Comparison of ENCODE assay signal across 30 cellular contexts in the genomic region with DNA sequence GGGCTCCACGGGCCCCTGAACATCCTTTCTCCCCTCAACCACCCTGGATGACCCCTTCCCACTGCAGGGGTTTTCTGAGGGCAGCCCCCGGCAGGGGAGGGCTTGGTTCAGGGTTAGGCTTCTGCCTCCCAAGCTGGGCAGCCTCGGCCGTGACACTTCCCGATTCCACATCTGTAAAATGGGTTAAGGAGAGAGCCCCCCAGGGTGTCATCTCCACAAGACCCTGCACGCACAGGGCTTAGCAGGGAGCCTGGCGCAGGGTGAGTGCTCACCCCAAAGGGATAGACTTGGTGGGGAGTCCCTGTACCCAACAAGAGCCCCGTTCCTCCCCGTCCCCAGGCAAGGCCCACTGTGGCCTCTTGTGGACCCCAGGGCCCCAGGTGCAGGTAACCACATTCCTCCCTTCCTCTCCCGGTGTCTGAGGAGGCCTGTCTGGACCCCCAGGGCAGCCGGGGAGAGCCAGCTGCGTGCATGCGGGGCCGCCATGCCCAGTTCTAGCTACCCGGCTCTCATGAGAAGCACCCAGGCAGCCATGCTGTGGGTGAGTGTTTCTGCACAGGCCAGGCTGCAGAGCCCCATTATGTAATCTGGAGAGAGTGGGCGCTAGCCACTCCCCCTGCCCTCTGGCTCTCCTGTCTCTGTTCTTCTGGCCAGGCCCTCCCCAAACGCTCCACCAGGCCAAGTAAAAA. TPM values are rescaled to one million over a fixed set of nuclear protein-coding genes. Genes with fewer than 3 reads are reported as not detected.
A peak's percentile ranks its signal among the peaks of the same experiment; 100 is the strongest.
DNase-seq lines count a peak whose midpoint lies in the region; ATAC-seq, FAIRE-seq and TF ChIP-seq lines count a peak whose summit lies in the region.
"Had no signal": no experiment of that assay in that cellular context is flagged by ENCODE, and none has a peak within 500 bp of the region (broad histone marks: within the 10 kb centered on the region; RNA-seq: fewer than 3 reads in every experiment).

No MANE protein-coding gene starts in this region.

- TF ChIP-seq POLR2A in K562 (conservative IDR thresholded peaks at IDR 0.05) (no peak), tibial nerve (IDR thresholded peaks at IDR 0.05) (peak in 1 of 2 donors; percentile 16), thyroid gland (IDR thresholded peaks at IDR 0.05) (no peak)

- BruUV-seq in K562 (replicated peaks; lab: Mats Ljungman, UMichigan) = no TSS peak

- no peak for TF ChIP-seq CTCF in K562 (IDR thresholded peaks at IDR 0.05 in 2 of 3, conservative IDR thresholded peaks at IDR 0.05 in 1 of 3; ENCODE audit: insufficient read depth in 2 of 3, low read depth in 1 of 3, low read length in 3 of 3)
- TF ChIP-seq CTCF in tibial nerve (IDR thresholded peaks at IDR 0.05) = no peak
- no peak for TF ChIP-seq CTCF in thyroid gland (IDR thresholded peaks at IDR 0.05)
- no peak for TF ChIP-seq CTCF in activated CD8-positive, alpha-beta T cell treated with anti-CD3 and anti-CD28 coated beads for 36 hours (IDR thresholded peaks at IDR 0.05)

- DNase-seq in NCI-H2227 (lab: John Stamatoyannopoulos, UW; ENCODE audit: unreplicated experiment) = peak; percentile 33
- no peak for DNase-seq in NCI-H2227 treated with DMSO at 0.1 percent for 48 hours (lab: John Stamatoyannopoulos, UW)
- DNase-seq in K562 (ENCODE audit: extremely low read depth in 1 of 4, low spot score in 3 of 4) = no peak
- DNase-seq in left lobe of liver (ENCODE audit: low spot score) = no peak
- no peak for DNase-seq in tibial nerve (ENCODE audit: low spot score in 2 of 2)
- no peak for DNase-seq in LoVo (ENCODE audit: low spot score)
- DNase-seq in thyroid gland = no peak
- no peak for DNase-seq in activated CD8-positive, alpha-beta T cell treated with anti-CD3 and anti-CD28 coated beads for 36 hours
- DNase-seq: activated CD8-positive, alpha-beta T cell treated with anti-CD3 and anti-CD28 coated beads, Interleukin-2, amount 10 ng/mL, durations not matched to agents 7 days and 5 days; activated naive CD4-positive, alpha-beta T cell treated with Interleukin-2 at 50 U/mL for 16 hours; activated T-cell treated with anti-CD3 and anti-CD28 coated beads, Interleukin-2, amount 50 U/mL, for 24 hours; DND-41; Kasumi-1; naive B cell; NCI-H146; NCI-H2171 treated with DMSO at 0.1 percent for 48 hours; PC-3; stimulated activated CD4-positive, alpha-beta T cell treated with anti-CD3 and anti-CD28 coated beads, Interleukin-2, amount 100 ng/mL, for 48 hours had no signal

- H3K4me1 ChIP-seq in K562 (replicated peaks in 1 of 2; ENCODE audit: control insufficient read depth in 2 of 2, insufficient read depth in 2 of 2, low read length in 2 of 2) (peaks cover 0 to 52% of the 10 kb centered on the region in 2 experiments; a peak in 2 of 5 replicates), tibial nerve (peaks cover 0 to 65% (median 13%) of the 10 kb centered on the region in 4 donors), thyroid gland (no peaks in the 10 kb centered on the region)
- H3K4me1 ChIP-seq: parathyroid adenoma, SJSA1 had no signal

- no peaks in the 10 kb centered on the region for H3K79me2 ChIP-seq in K562 (ENCODE audit: control insufficient read depth, insufficient read depth, low read length)
- H3K79me2 ChIP-seq: parathyroid adenoma had no signal

- H3K36me3 ChIP-seq in K562 (ENCODE audit: control insufficient read depth, insufficient read depth, low read length) = no peaks in the 10 kb centered on the region
- H3K36me3 ChIP-seq in tibial nerve = no peaks in the 10 kb centered on the region
- no peaks in the 10 kb centered on the region for H3K36me3 ChIP-seq in thyroid gland
- H3K36me3 ChIP-seq: ascending aorta, SJSA1 had no signal

- no peaks in the 10 kb centered on the region for H3K4me1 Mint-ChIP-seq in activated CD8-positive, alpha-beta T cell treated with anti-CD3 and anti-CD28 coated beads for 36 hours (ENCODE audit: low read depth)
- H3K4me1 Mint-ChIP-seq: WTC11 had no signal

- no peak overlapping the region for H3K4me3 ChIP-seq in K562
- H3K4me3 ChIP-seq in tibial nerve = no peak overlapping the region
- H3K4me3 ChIP-seq in thyroid gland (replicated peaks in 1 of 3) = no peak overlapping the region
- H3K4me3 ChIP-seq: ascending aorta, SJSA1, skin epidermis had no signal

- H3K9me3 ChIP-seq in K562 (replicated peaks; ENCODE audit: control insufficient read depth, insufficient read depth, low read depth, low read length) = no peaks in the 10 kb centered on the region
- no peaks in the 10 kb centered on the region for H3K9me3 ChIP-seq in tibial nerve
- no peaks in the 10 kb centered on the region for H3K9me3 ChIP-seq in thyroid gland
- H3K9me3 ChIP-seq: ascending aorta, SJSA1 had no signal

- H3K27ac ChIP-seq in K562 (ENCODE audit: extremely low read depth, low read depth, low read length) (no peak overlapping the region), tibial nerve (peak overlapping the region in 3 of 4 donors; percentile 1 to 92 (median 89)), thyroid gland (no peak overlapping the region)
- H3K27ac ChIP-seq: ascending aorta, parathyroid adenoma, SJSA1, skin epidermis had no signal

- H3K9ac ChIP-seq in K562 (ENCODE audit: insufficient read depth in 1 of 2, low read depth in 2 of 2, low read length in 2 of 2) = peak overlapping the region in 1 of 2 experiments; percentile 23; a peak in 2 of 4 replicates
- H3K9ac ChIP-seq: parathyroid adenoma had no signal

- H3K9me3 Mint-ChIP-seq in activated CD8-positive, alpha-beta T cell treated with anti-CD3 and anti-CD28 coated beads for 36 hours = no peaks in the 10 kb centered on the region
- H3K9me3 Mint-ChIP-seq: activated T-cell treated with anti-CD3 and anti-CD28 coated beads, Interleukin-2, amount 50 U/mL, for 24 hours; CD14-positive monocyte; naive B cell; WTC11 had no signal

- WGBS in K562 (ENCODE audit: insufficient coverage, low coverage, missing lambda C conversion rate) = 10% methylated on average over 17 of the region's 17 CpGs
- 58 to 66% methylated on average over 13 to 16 of the region's 17 CpGs for WGBS in tibial nerve, 2 donors
- WGBS in thyroid gland, 2 donors = 74 to 91% methylated on average over 4 to 14 of the region's 17 CpGs

- CTCF ChIA-PET in K562 (lab: Yijun Ruan, JAX; ENCODE audit: low intra/inter-chr PET ratio) = no interaction called here
- CTCF ChIA-PET in activated CD8-positive, alpha-beta T cell treated with anti-CD3 and anti-CD28 coated beads for 36 hours (lab: Charles Lee) = interaction anchor here (1.3 kb wide), 1 partner anchor 45 kb away, joined by 4 read pairs; a partner anchor contains a TSS

- H3K36me3 Mint-ChIP-seq in activated CD8-positive, alpha-beta T cell treated with anti-CD3 and anti-CD28 coated beads for 36 hours (ENCODE audit: low read depth) = no peaks in the 10 kb centered on the region
- H3K36me3 Mint-ChIP-seq: CD14-positive monocyte, naive B cell, WTC11 had no signal

- H2AFZ ChIP-seq in K562 (ENCODE audit: low read depth, low read length) = no peak overlapping the region
- H2AFZ ChIP-seq: parathyroid adenoma had no signal

- no peak overlapping the region for H3K4me2 ChIP-seq in K562 (ENCODE audit: insufficient read depth, low read length)

- in situ Hi-C loops in K562 (cut with MboI) = no loop called here

- no peaks in the 10 kb centered on the region for H3K9me1 ChIP-seq in K562 (ENCODE audit: control insufficient read depth, insufficient read depth, low read length)

- H3K27ac Mint-ChIP-seq in activated CD8-positive, alpha-beta T cell treated with anti-CD3 and anti-CD28 coated beads for 36 hours = no peak overlapping the region
- H3K27ac Mint-ChIP-seq: activated CD8-positive, alpha-beta T cell treated with anti-CD3 and anti-CD28 coated beads, Interleukin-2, amount 10 ng/mL, durations not matched to agents 7 days and 5 days; activated T-cell treated with anti-CD3 and anti-CD28 coated beads, Interleukin-2, amount 50 U/mL, for 24 hours; CD14-positive monocyte; naive B cell; WTC11 had no signal

- FAIRE-seq in K562 (lab: Jason Lieb, UNC) = no peak
- FAIRE-seq: A204.1, GM18507, urothelium cell line had no signal

- ATAC-seq in K562 (0 out of 3 replicates have a peak, but pooled peaks have one; percentile 6), left lobe of liver (peak; percentile 52)
- ATAC-seq in activated CD8-positive, alpha-beta T cell treated with anti-CD3 and anti-CD28 coated beads for 36 hours = no peak
- ATAC-seq: activated CD8-positive, alpha-beta T cell treated with anti-CD3 and anti-CD28 coated beads, Interleukin-2, amount 10 ng/mL, durations not matched to agents 7 days and 5 days; WTC11 had no signal

- H3K4me3 Mint-ChIP-seq in activated CD8-positive, alpha-beta T cell treated with anti-CD3 and anti-CD28 coated beads for 36 hours = no peak overlapping the region
- H3K4me3 Mint-ChIP-seq: activated CD8-positive, alpha-beta T cell treated with anti-CD3 and anti-CD28 coated beads, Interleukin-2, amount 10 ng/mL, durations not matched to agents 7 days and 5 days; activated T-cell treated with anti-CD3 and anti-CD28 coated beads, Interleukin-2, amount 50 U/mL, for 24 hours; CD14-positive monocyte; naive B cell; WTC11 had no signal

- intact Hi-C loops in K562 (cut with micrococcal nuclease) = no loop called here
- intact Hi-C loops in thyroid gland (cut with DNase I) = no loop called here
- intact Hi-C loops in activated CD8-positive, alpha-beta T cell treated with anti-CD3 and anti-CD28 coated beads for 36 hours (cut with micrococcal nuclease) = no loop called here

- TF ChIP-seq EP300 in K562 (IDR thresholded peaks at IDR 0.05; ENCODE audit: low read length) (no peak), tibial nerve (IDR thresholded peaks at IDR 0.05) (peak in 1 of 2 donors; percentile 50)

- POLR2A ChIA-PET in K562 (lab: Yijun Ruan, JAX) = interaction anchor here (1.0 to 1.1 kb wide), 4 partner anchors 12 to 16 kb away, joined by 3 to 4 read pairs (median 3); no protein-coding TSS in a partner anchor
- POLR2A ChIA-PET in activated CD8-positive, alpha-beta T cell treated with anti-CD3 and anti-CD28 coated beads for 36 hours (lab: Charles Lee) = no interaction called here

- H4K20me1 ChIP-seq in K562 (replicated peaks; ENCODE audit: control insufficient read depth, insufficient read depth, low read length) = peaks cover 27% of the 10 kb centered on the region; the same call in 1 of the 2 replicates

- no peaks in the 10 kb centered on the region for H3K27me3 Mint-ChIP-seq in activated CD8-positive, alpha-beta T cell treated with anti-CD3 and anti-CD28 coated beads for 36 hours

- TF ChIP-seq RAD21 in K562 (CRISPR knock-in tag; conservative IDR thresholded peaks at IDR 0.05 in 1 of 2, IDR thresholded peaks at IDR 0.05 in 1 of 2) = no peak

- H3K27me3 ChIP-seq in K562 (ENCODE audit: control insufficient read depth in 2 of 2, insufficient read depth in 2 of 2, low read length in 2 of 2) (peaks cover 54 to 91% of the 10 kb centered on the region in 2 experiments), tibial nerve (peaks cover 0 to 4% of the 10 kb centered on the region in 2 donors), thyroid gland (no peaks in the 10 kb centered on the region)
- H3K27me3 ChIP-seq: ascending aorta, SJSA1 had no signal

RNA-seq across cellular contexts. Expression of a gene that starts 18.3 kb away (rescaled TPM):
- 0.51 and 2.5 TPM in 2 replicates for total RNA-seq in K562 (2011; cell fraction: chromatin; rRNA removed; ENCODE audit: low replicate concordance)
- total RNA-seq in K562 (2011; cell fraction: nucleolus; rRNA removed) = 1.4 and 1.5 TPM in 2 replicates
- 0.88 and 0.99 TPM in 2 replicates for total RNA-seq in K562 (2011; cell fraction: nucleoplasm; rRNA removed)
- 0.05 and 0.20 TPM in 2 replicates for total RNA-seq in K562 (2014; rRNA removed)
- total RNA-seq in K562 (2014; rRNA removed; fragmentation: Illumina TruSeq; extraction: Trizol) = 0.04 TPM in 1 of 2 replicates, not detected in the other
- not detected in 2 replicates for total RNA-seq in K562 (2015; rRNA removed; fragmentation: Illumina TruSeq; extraction: Trizol)
- 0.29 TPM in 2 replicates for total RNA-seq in K562 (2021)
- 0.11 and 0.16 TPM in 2 replicates for polyA plus RNA-seq in K562 (2011; rRNA removed)
- 0.06 and 0.49 TPM in 2 replicates for polyA plus RNA-seq in K562 (2011; cell fraction: cytosol; rRNA removed)
- polyA plus RNA-seq in K562 (2011; cell fraction: nucleus; rRNA removed) = 0.94 and 1.8 TPM in 2 replicates
- polyA plus RNA-seq in K562 (2012) = 0.04 and 0.07 TPM in 2 replicates
- polyA plus RNA-seq in K562 (2014; fragmentation: Illumina TruSeq; extraction: Trizol) = 0.07 and 0.12 TPM in 2 replicates
- polyA plus RNA-seq in K562 (2014; fragmentation: Nextera tagmentation; extraction: Ambion mirVana) = not detected
- polyA plus RNA-seq in K562 (2014; rRNA removed) = 0.13 and 0.26 TPM in 2 replicates
- polyA minus RNA-seq in K562 (2011; rRNA and poly(A)+ RNA removed) = 0.12 and 0.14 TPM in 2 replicates
- polyA minus RNA-seq in K562 (2011; cell fraction: cytosol; rRNA and poly(A)+ RNA removed) = 0.29 TPM in 1 of 2 replicates, not detected in the other
- polyA minus RNA-seq in K562 (2011; cell fraction: nucleus; rRNA and poly(A)+ RNA removed) = 1.2 TPM in 2 replicates
- 1.1 TPM for total RNA-seq in left lobe of liver
- total RNA-seq in tibial nerve = 10 to 100 TPM; 25.6 to 40.8 (median 30.8) TPM
- 10 to 100 TPM in 1 of 4 donors, 1 to 10 TPM in 3; 5.8 to 12.0 (median 8.4) TPM for total RNA-seq in thyroid gland
- 1 to 10 TPM; 1.7 to 1.8 TPM for total RNA-seq in activated CD8-positive, alpha-beta T cell treated with anti-CD3 and anti-CD28 coated beads for 36 hours
- polyA plus RNA-seq: CD14-positive monocyte had no signal

RNA-seq across cellular contexts. Expression of a gene that starts 43.8 kb away (rescaled TPM):
- total RNA-seq in K562 (2011; cell fraction: chromatin; rRNA removed; ENCODE audit: low replicate concordance) = 2.3 TPM in 1 of 2 replicates, not detected in the other
- 0.26 and 2.2 TPM in 2 replicates for total RNA-seq in K562 (2011; cell fraction: nucleolus; rRNA removed)
- total RNA-seq in K562 (2011; cell fraction: nucleoplasm; rRNA removed) = 1.2 and 1.6 TPM in 2 replicates
- total RNA-seq in K562 (2014; rRNA removed) (not detected in 2 replicates), K562 (2014; rRNA removed; fragmentation: Illumina TruSeq; extraction: Trizol) (not detected in 2 replicates), K562 (2015; rRNA removed; fragmentation: Illumina TruSeq; extraction: Trizol) (not detected in 2 replicates), K562 (2021) (0.49 and 0.89 TPM in 2 replicates), left lobe of liver (2.1 TPM), tibial nerve (10 to 100 TPM; 32.3 to 79.8 (median 53.4) TPM), thyroid gland (10 to 100 TPM in 3 of 4 donors, 1 to 10 TPM in 1; 2.2 to 18.9 (median 10.7) TPM)
- polyA plus RNA-seq in K562 (2011; rRNA removed) (0.14 and 0.24 TPM in 2 replicates), K562 (2014; fragmentation: Illumina TruSeq; extraction: Trizol) (not detected in 2 replicates), K562 (2014; fragmentation: Nextera tagmentation; extraction: Ambion mirVana) (not detected), K562 (2014; rRNA removed) (not detected in 2 replicates)
- polyA plus RNA-seq in K562 (2011; cell fraction: cytosol; rRNA removed) = 0.16 and 0.30 TPM in 2 replicates
- polyA plus RNA-seq in K562 (2011; cell fraction: nucleus; rRNA removed) = 0.90 and 2.6 TPM in 2 replicates
- polyA plus RNA-seq in K562 (2012) = 0.10 and 0.14 TPM in 2 replicates
- not detected in 2 replicates for polyA minus RNA-seq in K562 (2011; rRNA and poly(A)+ RNA removed)
- not detected in 2 replicates for polyA minus RNA-seq in K562 (2011; cell fraction: cytosol; rRNA and poly(A)+ RNA removed)
- 0.13 TPM in 1 of 2 replicates, not detected in the other for polyA minus RNA-seq in K562 (2011; cell fraction: nucleus; rRNA and poly(A)+ RNA removed)
- 10 to 100 TPM; 55.8 to 57.8 TPM for total RNA-seq in activated CD8-positive, alpha-beta T cell treated with anti-CD3 and anti-CD28 coated beads for 36 hours

RNA-seq across cellular contexts. Expression of a gene that starts 44.6 kb away (rescaled TPM):
- 408 and 415 TPM in 2 replicates for total RNA-seq in K562 (2011; cell fraction: chromatin; rRNA removed; ENCODE audit: low replicate concordance)
- total RNA-seq in K562 (2011; cell fraction: nucleolus; rRNA removed) = 189 and 201 TPM in 2 replicates
- 302 and 309 TPM in 2 replicates for total RNA-seq in K562 (2011; cell fraction: nucleoplasm; rRNA removed)
- 47.3 and 58.4 TPM in 2 replicates for total RNA-seq in K562 (2014; rRNA removed)
- 62.5 and 63.6 TPM in 2 replicates for total RNA-seq in K562 (2014; rRNA removed; fragmentation: Illumina TruSeq; extraction: Trizol)
- 52.8 and 56.5 TPM in 2 replicates for total RNA-seq in K562 (2015; rRNA removed; fragmentation: Illumina TruSeq; extraction: Trizol)
- 76.5 and 79.3 TPM in 2 replicates for total RNA-seq in K562 (2021)
- polyA plus RNA-seq in K562 (2011; rRNA removed) = 52.3 and 52.7 TPM in 2 replicates
- 19.5 and 29.3 TPM in 2 replicates for polyA plus RNA-seq in K562 (2011; cell fraction: cytosol; rRNA removed)
- 60.2 and 68.3 TPM in 2 replicates for polyA plus RNA-seq in K562 (2011; cell fraction: nucleus; rRNA removed)
- polyA plus RNA-seq in K562 (2012) = 9.6 and 15.3 TPM in 2 replicates
- polyA plus RNA-seq in K562 (2014; fragmentation: Illumina TruSeq; extraction: Trizol) = 25.8 and 30.1 TPM in 2 replicates
- polyA plus RNA-seq in K562 (2014; fragmentation: Nextera tagmentation; extraction: Ambion mirVana) = 10 to 100 TPM in 1 of 2 experiments, 1 to 10 TPM in 1; 5.6 to 10.1 TPM
- 35.6 and 40.0 TPM in 2 replicates for polyA plus RNA-seq in K562 (2014; rRNA removed)
- 80.8 and 105 TPM in 2 replicates for polyA minus RNA-seq in K562 (2011; rRNA and poly(A)+ RNA removed)
- polyA minus RNA-seq in K562 (2011; cell fraction: cytosol; rRNA and poly(A)+ RNA removed) = 22.9 and 38.4 TPM in 2 replicates
- polyA minus RNA-seq in K562 (2011; cell fraction: nucleus; rRNA and poly(A)+ RNA removed) = 42.3 and 74.4 TPM in 2 replicates
- total RNA-seq in left lobe of liver = 11.1 TPM
- total RNA-seq in tibial nerve = 10 to 100 TPM; 17.9 to 30.9 (median 26.0) TPM
- 10 to 100 TPM; 20.1 to 41.6 (median 23.6) TPM for total RNA-seq in thyroid gland
- total RNA-seq in activated CD8-positive, alpha-beta T cell treated with anti-CD3 and anti-CD28 coated beads for 36 hours = 10 to 100 TPM; 39.7 to 40.4 TPM

RNA-seq across cellular contexts. Expression of a gene that starts 45.4 kb away (rescaled TPM):
- 0.28 and 0.44 TPM in 2 replicates for total RNA-seq in K562 (2011; cell fraction: chromatin; rRNA removed; ENCODE audit: low replicate concordance)
- 0.39 TPM in 1 of 2 replicates, not detected in the other for total RNA-seq in K562 (2011; cell fraction: nucleolus; rRNA removed)
- 0.15 TPM in 1 of 2 replicates, not detected in the other for total RNA-seq in K562 (2011; cell fraction: nucleoplasm; rRNA removed)
- total RNA-seq in K562 (2014; rRNA removed) = not detected in 2 replicates
- total RNA-seq in K562 (2014; rRNA removed; fragmentation: Illumina TruSeq; extraction: Trizol) = not detected in 2 replicates
- total RNA-seq in K562 (2015; rRNA removed; fragmentation: Illumina TruSeq; extraction: Trizol) = not detected in 2 replicates
- not detected in 2 replicates for total RNA-seq in K562 (2021)
- 0.04 and 0.06 TPM in 2 replicates for polyA plus RNA-seq in K562 (2011; rRNA removed)
- 0.01 and 0.04 TPM in 2 replicates for polyA plus RNA-seq in K562 (2011; cell fraction: cytosol; rRNA removed)
- 0.06 TPM in 1 of 2 replicates, not detected in the other for polyA plus RNA-seq in K562 (2011; cell fraction: nucleus; rRNA removed)
- polyA plus RNA-seq in K562 (2012) = 0.07 and 0.12 TPM in 2 replicates
- polyA plus RNA-seq in K562 (2014; fragmentation: Illumina TruSeq; extraction: Trizol) = not detected in 2 replicates
- polyA plus RNA-seq in K562 (2014; fragmentation: Nextera tagmentation; extraction: Ambion mirVana) = not detected
- polyA plus RNA-seq in K562 (2014; rRNA removed) = not detected in 2 replicates
- 0.11 TPM in 1 of 2 replicates, not detected in the other for polyA minus RNA-seq in K562 (2011; rRNA and poly(A)+ RNA removed)
- polyA minus RNA-seq in K562 (2011; cell fraction: cytosol; rRNA and poly(A)+ RNA removed) = not detected in 2 replicates
- not detected in 2 replicates for polyA minus RNA-seq in K562 (2011; cell fraction: nucleus; rRNA and poly(A)+ RNA removed)
- total RNA-seq in left lobe of liver = 0.05 TPM
- total RNA-seq in tibial nerve = under 1 TPM in 2 of 4 donors, not detected in 2; 0.22 to 0.78 TPM
- total RNA-seq in thyroid gland = not detected
- not detected for total RNA-seq in activated CD8-positive, alpha-beta T cell treated with anti-CD3 and anti-CD28 coated beads for 36 hours
- total RNA-seq: activated CD8-positive, alpha-beta T cell treated with anti-CD3 and anti-CD28 coated beads, Interleukin-2, amount 10 ng/mL, durations not matched to agents 7 days and 5 days; ascending aorta; glomerular endothelial cell; lung microvascular endothelial cell; PC-3; SJSA1; T-helper 2 cell treated with Interferon-gamma antibody and Interleukin-4, amounts not matched to agents 100 ng/mL and 5 ng/mL, for 36 hours had no signal
- polyA plus RNA-seq: CD14-positive monocyte had no signal

Comparison
In these comparisons a context has a peak if more than half of its experiments do, and no peak if none do; other contexts are left out.
1. H3K27ac ChIP-seq: peak in tibial nerve (3 of 4); none in K562 (single experiment) and thyroid gland (0 of 3).